In the genomic region with DNA sequence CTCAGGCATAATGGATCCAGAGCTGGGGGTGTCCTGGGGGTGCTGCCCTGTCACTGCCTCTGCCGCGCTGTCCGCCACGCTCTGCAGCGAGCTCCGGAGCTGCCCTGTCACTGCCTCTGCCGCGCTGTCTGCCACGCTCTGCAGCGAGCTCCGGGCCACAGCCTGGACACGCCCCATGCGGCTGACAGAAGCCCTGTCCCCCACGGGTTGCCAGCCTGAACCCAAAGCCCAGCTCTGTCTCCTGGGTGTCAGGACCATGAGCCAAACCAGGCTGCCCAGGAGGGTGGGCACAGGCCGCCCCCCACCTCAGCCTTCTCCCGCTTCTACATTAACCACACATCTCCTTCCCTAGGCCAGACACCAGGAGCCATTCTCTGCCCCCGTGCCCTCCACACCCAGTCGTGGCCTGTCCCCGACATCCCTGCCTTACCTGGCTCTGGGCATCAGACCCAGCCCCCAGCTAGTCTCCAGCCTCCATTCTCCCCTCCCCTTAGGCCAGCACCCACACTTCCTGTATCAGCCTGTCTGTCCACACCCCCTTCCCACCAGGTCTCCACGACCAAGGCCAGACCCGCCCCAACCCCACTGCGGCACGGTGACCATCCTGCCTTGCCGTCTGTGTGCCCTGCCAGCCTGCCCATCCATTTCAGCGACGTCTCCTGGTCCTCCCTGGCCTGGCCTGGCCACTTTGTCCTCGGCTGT, we compare ENCODE assay signal across 2 cellular contexts.
TF ChIP-seq lines count a peak whose summit lies in the region.

No MANE protein-coding gene starts in this region.

TF ChIP-seq in HEK293, 187 proteins besides CTCF, POLR2A, EP300 and RAD21 (continued from another document):
- TF ChIP-seq RBAK (tag by site-specific recombination; IDR thresholded peaks at IDR 0.05) (no peak), ZNF221 (tag by site-specific recombination; IDR thresholded peaks at IDR 0.05; ENCODE audit: borderline replicate concordance) (no peak), ZFHX2 (tag by site-specific recombination; conservative IDR thresholded peaks at IDR 0.05) (0 out of 2 replicates have a peak, but pooled peaks have one; percentile 31), ZNF394 (tag by site-specific recombination; IDR thresholded peaks at IDR 0.05; ENCODE audit: borderline replicate concordance) (no peak), ZNF664 (tag by site-specific recombination; IDR thresholded peaks at IDR 0.05) (no peak), ZNF112 (tag by site-specific recombination; IDR thresholded peaks at IDR 0.05) (no peak), ZNF366 (tag by site-specific recombination; conservative IDR thresholded peaks at IDR 0.05) (no peak)
TF ChIP-seq in HEK293: peak in this region for 3.

TF ChIP-seq in H1, 55 proteins besides CTCF, POLR2A, EP300 and RAD21 (continued from another document):
- TF ChIP-seq TCF12 (IDR thresholded peaks at IDR 0.05; ENCODE audit: low read depth, low read length) = no peak
- TF ChIP-seq POLR2AphosphoS5 (IDR thresholded peaks at IDR 0.05; ENCODE audit: low read depth, low read length) = no peak
- no peak for TF ChIP-seq PHF8 (conservative IDR thresholded peaks at IDR 0.05; ENCODE audit: low read depth, low read length)
- TF ChIP-seq MAFK (IDR thresholded peaks at IDR 0.05; ENCODE audit: low read depth, low read length) = no peak
- TF ChIP-seq TBP (IDR thresholded peaks at IDR 0.05; ENCODE audit: low read depth, low read length) = no peak
- TF ChIP-seq SIX5 (IDR thresholded peaks at IDR 0.05; ENCODE audit: low read depth, low read length) = no peak
- TF ChIP-seq SP4 (IDR thresholded peaks at IDR 0.05; ENCODE audit: low read length) = no peak
- TF ChIP-seq NRF1 (IDR thresholded peaks at IDR 0.05; ENCODE audit: low read depth, low read length) = no peak
- TF ChIP-seq SIRT6 (IDR thresholded peaks at IDR 0.05; ENCODE audit: low read length) = no peak
- TF ChIP-seq JUN (IDR thresholded peaks at IDR 0.05; ENCODE audit: low read depth, low read length) = no peak
- no peak for TF ChIP-seq CHD1 (IDR thresholded peaks at IDR 0.05; ENCODE audit: low read depth, low read length)
